1 cellular context compared by ENCODE assay signal in genomic region chr5:173012882-173013281, GRCh38.
TF ChIP-seq lines count a peak whose summit lies in the region.

No MANE protein-coding gene starts in this region.

TF ChIP-seq in K562, 482 proteins besides CTCF, POLR2A, EP300 and RAD21:
- TF ChIP-seq ZNF121 (CRISPR knock-in tag; conservative IDR thresholded peaks at IDR 0.05) (0 out of 2 replicates have a peak, but pooled peaks have one; percentile 29), CEBPB (tag; IDR thresholded peaks at IDR 0.05) (peak; percentile 43; the same call in 1 of the 2 replicates), ZNF316 (IDR thresholded peaks at IDR 0.05) (peak; percentile 46)
- TF ChIP-seq, protein P1, sequence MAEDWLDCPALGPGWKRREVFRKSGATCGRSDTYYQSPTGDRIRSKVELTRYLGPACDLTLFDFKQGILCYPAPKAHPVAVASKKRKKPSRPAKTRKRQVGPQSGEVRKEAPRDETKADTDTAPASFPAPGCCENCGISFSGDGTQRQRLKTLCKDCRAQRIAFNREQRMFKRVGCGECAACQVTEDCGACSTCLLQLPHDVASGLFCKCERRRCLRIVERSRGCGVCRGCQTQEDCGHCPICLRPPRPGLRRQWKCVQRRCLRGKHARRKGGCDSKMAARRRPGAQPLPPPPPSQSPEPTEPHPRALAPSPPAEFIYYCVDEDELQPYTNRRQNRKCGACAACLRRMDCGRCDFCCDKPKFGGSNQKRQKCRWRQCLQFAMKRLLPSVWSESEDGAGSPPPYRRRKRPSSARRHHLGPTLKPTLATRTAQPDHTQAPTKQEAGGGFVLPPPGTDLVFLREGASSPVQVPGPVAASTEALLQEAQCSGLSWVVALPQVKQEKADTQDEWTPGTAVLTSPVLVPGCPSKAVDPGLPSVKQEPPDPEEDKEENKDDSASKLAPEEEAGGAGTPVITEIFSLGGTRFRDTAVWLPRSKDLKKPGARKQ (CRISPR knock-in tag; IDR thresholded peaks at IDR 0.05) = no peak
